Comparison of ENCODE assay signal across 8 cellular contexts in genomic region chr21:45136927-45137611, GRCh38.
DNase-seq lines count a peak whose midpoint lies in the region; ATAC-seq and TF ChIP-seq lines count a peak whose summit lies in the region.

No MANE protein-coding gene starts in this region.

- peak; percentile 95 for TF ChIP-seq CTCF in GM06990 (IDR thresholded peaks at IDR 0.05; ENCODE audit: insufficient read depth, low read length, poor library complexity, severe bottlenecking)

- peak; percentile 53 for ATAC-seq in T-helper 17 cell
- ATAC-seq in GM18520 (IDR thresholded peaks at IDR 0.05; ENCODE audit: unreplicated experiment), result no peak
- ATAC-seq in GM21515 (IDR thresholded peaks at IDR 0.05; ENCODE audit: unreplicated experiment), result no peak

- no peaks in the 10 kb centered on the region for H3K9me3 ChIP-seq in T-helper 17 cell (ENCODE audit: control insufficient read depth, low read length, poor library complexity, severe bottlenecking)
- H3K9me3 ChIP-seq in skeletal muscle satellite cell (replicated peaks; ENCODE audit: low read length), result no peaks in the 10 kb centered on the region

- DNase-seq in GM06990 (ENCODE audit: extremely low read depth, insufficient read length) (no peak), NCI-H1105 treated with DMSO at 0.1 percent for 48 hours (lab: John Stamatoyannopoulos, UW) (peak; percentile 53), T-helper 17 cell (peak; percentile 30 to 57 (median 31)), astrocyte of the hippocampus (ENCODE audit: low read depth, low spot score) (peak; percentile 93), hippocampal formation (lab: John Stamatoyannopoulos, UW) (peak; percentile 70)

- no peaks in the 10 kb centered on the region for H3K36me3 ChIP-seq in GM06990 (ENCODE audit: control insufficient read depth, insufficient read depth, low read length)
- H3K36me3 ChIP-seq in skeletal muscle satellite cell (ENCODE audit: insufficient read depth, low read length), result peaks cover 36% of the 10 kb centered on the region

- peak overlapping the region; percentile 61 for H3K27ac Mint-ChIP-seq in T-helper 17 cell

- H3K27me3 ChIP-seq in GM06990 (replicated peaks; ENCODE audit: control insufficient read depth, insufficient read depth, low read length) (no peaks in the 10 kb centered on the region; the same call in 1 of the 2 replicates), skeletal muscle satellite cell (ENCODE audit: control insufficient read depth, insufficient read depth, low read length) (no peaks in the 10 kb centered on the region)

- H3K4me3 Mint-ChIP-seq in T-helper 17 cell, result no peak overlapping the region

- H3K4me2 ChIP-seq in skeletal muscle satellite cell (ENCODE audit: low read length), result peak overlapping the region; percentile 34

- peaks cover 22% of the 10 kb centered on the region for H3K4me1 Mint-ChIP-seq in T-helper 17 cell

- peak overlapping the region; percentile 61 for H3K9ac ChIP-seq in skeletal muscle satellite cell (ENCODE audit: low read depth, low read length)

- no peaks in the 10 kb centered on the region for H3K27me3 Mint-ChIP-seq in T-helper 17 cell

- H3K36me3 Mint-ChIP-seq in T-helper 17 cell (ENCODE audit: low read depth), result no peaks in the 10 kb centered on the region

- H3K4me3 ChIP-seq in GM06990 (replicated peaks; ENCODE audit: low read depth, low read length) (no peak overlapping the region), skeletal muscle satellite cell (ENCODE audit: low read length) (no peak overlapping the region)

- H3K4me1 ChIP-seq in skeletal muscle satellite cell (ENCODE audit: control insufficient read depth, insufficient read depth, low read length), result peaks cover 75% of the 10 kb centered on the region
